Comparison of ENCODE assay signal across 29 cellular contexts in genomic region chr7:68408873-68409272, GRCh38.
"Had no signal": no experiment of that assay in that cellular context is flagged by ENCODE, and none has a peak within 500 bp of the region (broad histone marks: within the 10 kb centered on the region; RNA-seq: fewer than 3 reads in every experiment).

No MANE protein-coding gene starts in this region.

- H3K9me3 ChIP-seq: stomach, suprapubic skin, testis, thoracic aorta, thyroid gland, tibial artery, tibial nerve, transverse colon, upper lobe of left lung, upper lobe of right lung, uterus, vagina had no signal

- H3K36me3 Mint-ChIP-seq: stimulated activated effector memory CD8-positive, alpha-beta T cell treated with anti-CD3 and anti-CD28 coated beads, Interleukin-12 subunit alpha, Interleukin-12 subunit beta, amount 100 ng/mL, for 72 hours; stimulated activated memory B cell treated with anti-CD40 and anti-IgM and Interleukin-4, amounts not matched to agents 10 μg/mL and 1 μg/mL and 100 μg/mL, for 72 hours; stimulated activated naive B cell treated with anti-CD40 and anti-IgM and Interleukin-4, amounts not matched to agents 10 μg/mL and 1 μg/mL and 100 μg/mL, for 72 hours; type B pancreatic cell had no signal

- H3K27ac Mint-ChIP-seq: stimulated activated effector memory CD8-positive, alpha-beta T cell treated with anti-CD3 and anti-CD28 coated beads, Interleukin-12 subunit alpha, Interleukin-12 subunit beta, amount 100 ng/mL, for 72 hours; stimulated activated memory B cell treated with anti-CD40 and anti-IgM and Interleukin-4, amounts not matched to agents 10 μg/mL and 1 μg/mL and 100 μg/mL, for 72 hours; stimulated activated naive B cell treated with anti-CD40 and anti-IgM and Interleukin-4, amounts not matched to agents 10 μg/mL and 1 μg/mL and 100 μg/mL, for 72 hours; stimulated activated naive CD8-positive, alpha-beta T cell treated with anti-CD3 and anti-CD28 coated beads, Interleukin-15, amount 100 ng/mL, for 72 hours; stimulated activated naive CD8-positive, alpha-beta T cell treated with anti-CD3 and anti-CD28 coated beads, Interleukin-15, Interleukin-2, amounts not matched to agents 100 ng/mL and 50 ng/mL, for 24 hours; type B pancreatic cell had no signal

- ATAC-seq: stimulated activated effector memory CD8-positive, alpha-beta T cell treated with anti-CD3 and anti-CD28 coated beads, Interleukin-12 subunit alpha, Interleukin-12 subunit beta, amount 100 ng/mL, for 72 hours; stimulated activated memory B cell treated with anti-CD40 and anti-IgM and Interleukin-4, amounts not matched to agents 10 μg/mL and 1 μg/mL and 100 μg/mL, for 72 hours; stimulated activated naive B cell treated with anti-CD40 and anti-IgM and Interleukin-4, amounts not matched to agents 10 μg/mL and 1 μg/mL and 100 μg/mL, for 72 hours; stimulated activated naive CD8-positive, alpha-beta T cell treated with anti-CD3 and anti-CD28 coated beads, Interleukin-15, amount 100 ng/mL, for 72 hours; stimulated activated naive CD8-positive, alpha-beta T cell treated with anti-CD3 and anti-CD28 coated beads, Interleukin-15, Interleukin-2, amounts not matched to agents 100 U/mL and 50 U/mL, for 24 hours; upper lobe of right lung had no signal

- FAIRE-seq: urothelium cell line had no signal

- H3K36me3 ChIP-seq: stomach, suprapubic skin, thoracic aorta, thyroid gland, tibial artery, tibial nerve, transverse colon, upper lobe of left lung, upper lobe of right lung, uterus, vagina had no signal

- DNase-seq: stimulated activated CD4-positive, alpha-beta T cell treated with anti-CD3 and anti-CD28 coated beads, Interleukin-2, amount 100 ng/mL, for 48 hours; stimulated activated CD4-positive, alpha-beta T cell treated with anti-CD3 and anti-CD28 coated beads, Interleukin-4, amount 100 ng/mL, for 1 hour; stimulated activated CD4-positive, alpha-beta T cell treated with anti-CD3 and anti-CD28 coated beads, Interleukin-4, amount 100 ng/mL, for 24 hours; stimulated activated CD4-positive, alpha-beta T cell treated with anti-CD3 and anti-CD28 coated beads, Interleukin-4, amount 100 ng/mL, for 4 hours; stimulated activated CD8-positive, alpha-beta memory T cell treated with anti-CD3 and anti-CD28 coated beads, Interleukin-4, amount 100 ng/mL, for 48 hours; stimulated activated naive B cell treated with anti-CD40 and anti-IgM and Interleukin-4, amounts not matched to agents 10 μg/mL and 1 μg/mL and 100 μg/mL, for 72 hours; stimulated activated naive CD4-positive, alpha-beta T cell; stimulated activated naive CD4-positive, alpha-beta T cell treated with Interleukin-2 at 50 U/mL for 16 hours; stimulated activated naive CD8-positive, alpha-beta T cell treated with anti-CD3 and anti-CD28 coated beads, Interleukin-15, amount 100 ng/mL, for 72 hours; stimulated activated naive CD8-positive, alpha-beta T cell treated with anti-CD3 and anti-CD28 coated beads, Interleukin-15, Interleukin-2, amounts not matched to agents 100 U/mL and 50 U/mL, for 24 hours; stomach; substantia nigra; testis; thyroid gland; tibial artery; transverse colon; trophoblast cell; upper lobe of left lung; upper lobe of right lung; uterus had no signal

- H3K27me3 ChIP-seq: stomach, suprapubic skin, testis, thyroid gland, tibial artery, tibial nerve, transverse colon, upper lobe of left lung, upper lobe of right lung, uterus, vagina had no signal

- H3K4me3 Mint-ChIP-seq: stimulated activated effector memory CD8-positive, alpha-beta T cell treated with anti-CD3 and anti-CD28 coated beads, Interleukin-12 subunit alpha, Interleukin-12 subunit beta, amount 100 ng/mL, for 72 hours; stimulated activated memory B cell treated with anti-CD40 and anti-IgM and Interleukin-4, amounts not matched to agents 10 μg/mL and 1 μg/mL and 100 μg/mL, for 72 hours; stimulated activated naive B cell treated with anti-CD40 and anti-IgM and Interleukin-4, amounts not matched to agents 10 μg/mL and 1 μg/mL and 100 μg/mL, for 72 hours; stimulated activated naive CD8-positive, alpha-beta T cell treated with anti-CD3 and anti-CD28 coated beads, Interleukin-15, amount 100 ng/mL, for 72 hours; stimulated activated naive CD8-positive, alpha-beta T cell treated with anti-CD3 and anti-CD28 coated beads, Interleukin-15, Interleukin-2, amounts not matched to agents 100 ng/mL and 50 ng/mL, for 24 hours; type B pancreatic cell had no signal

- H3K9me3 Mint-ChIP-seq: stimulated activated memory B cell treated with anti-CD40 and anti-IgM and Interleukin-4, amounts not matched to agents 10 μg/mL and 1 μg/mL and 100 μg/mL, for 72 hours had no signal

- H3K27me3 Mint-ChIP-seq: stimulated activated memory B cell treated with anti-CD40 and anti-IgM and Interleukin-4, amounts not matched to agents 10 μg/mL and 1 μg/mL and 100 μg/mL, for 72 hours; stimulated activated naive B cell treated with anti-CD40 and anti-IgM and Interleukin-4, amounts not matched to agents 10 μg/mL and 1 μg/mL and 100 μg/mL, for 72 hours; stimulated activated naive CD8-positive, alpha-beta T cell treated with anti-CD3 and anti-CD28 coated beads, Interleukin-15, amount 100 ng/mL, for 72 hours; stimulated activated naive CD8-positive, alpha-beta T cell treated with anti-CD3 and anti-CD28 coated beads, Interleukin-15, Interleukin-2, amounts not matched to agents 100 ng/mL and 50 ng/mL, for 24 hours; type B pancreatic cell had no signal

- H3K27ac ChIP-seq: stomach, suprapubic skin, testis, thoracic aorta, thyroid gland, tibial artery, tibial nerve, transverse colon, upper lobe of left lung, upper lobe of right lung, uterus, vagina had no signal

- H3K4me3 ChIP-seq: stomach, suprapubic skin, testis, thoracic aorta, thyroid gland, tibial artery, tibial nerve, transverse colon, upper lobe of left lung, upper lobe of right lung, uterus, vagina had no signal

- H3K4me1 ChIP-seq: stomach, suprapubic skin, testis, thyroid gland, tibial artery, tibial nerve, transverse colon, upper lobe of left lung, upper lobe of right lung, uterus, vagina had no signal

- H3K4me1 Mint-ChIP-seq: stimulated activated effector memory CD8-positive, alpha-beta T cell treated with anti-CD3 and anti-CD28 coated beads, Interleukin-12 subunit alpha, Interleukin-12 subunit beta, amount 100 ng/mL, for 72 hours; stimulated activated memory B cell treated with anti-CD40 and anti-IgM and Interleukin-4, amounts not matched to agents 10 μg/mL and 1 μg/mL and 100 μg/mL, for 72 hours; stimulated activated naive B cell treated with anti-CD40 and anti-IgM and Interleukin-4, amounts not matched to agents 10 μg/mL and 1 μg/mL and 100 μg/mL, for 72 hours; stimulated activated naive CD8-positive, alpha-beta T cell treated with anti-CD3 and anti-CD28 coated beads, Interleukin-15, amount 100 ng/mL, for 72 hours had no signal
